ENCODE assay signal across 25 cellular contexts in the genomic region with DNA sequence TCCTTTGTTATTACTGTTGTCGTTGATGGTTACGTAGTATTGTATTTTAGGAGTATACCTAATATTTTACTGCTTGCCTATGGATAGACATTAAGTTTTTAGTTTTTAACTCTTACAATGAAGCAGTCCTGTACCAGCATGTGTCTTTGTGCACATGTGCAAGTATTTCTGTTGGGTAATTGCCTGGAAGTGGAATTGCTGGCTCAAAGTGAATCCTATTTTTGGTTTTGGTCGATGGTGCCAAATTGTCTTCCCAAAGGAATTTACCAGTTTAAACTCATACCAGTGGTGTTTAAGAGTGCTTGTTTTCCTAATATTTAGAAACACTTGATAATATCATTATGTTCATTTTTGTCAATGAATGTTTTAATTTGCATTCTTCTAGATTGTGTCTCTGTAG.
DNase-seq lines count a peak whose midpoint lies in the region; ATAC-seq and TF ChIP-seq lines count a peak whose summit lies in the region.
"Had no signal": no experiment of that assay in that cellular context is flagged by ENCODE, and none has a peak within 500 bp of the region (broad histone marks: within the 10 kb centered on the region; RNA-seq: fewer than 3 reads in every experiment).

No MANE protein-coding gene starts in this region.

- peaks cover 9% of the 10 kb centered on the region for H3K4me1 Mint-ChIP-seq in MCF 10A (ENCODE audit: insufficient read depth, unreplicated experiment)

- in situ Hi-C loops in astrocyte of the spinal cord (cut with HindIII; ENCODE audit: low sequenced_read_pairs): no loop called here

- H3K4me3 ChIP-seq in astrocyte of the spinal cord (ENCODE audit: low read depth, low read length): no peak overlapping the region
- H3K4me3 ChIP-seq in heart left ventricle: no peak overlapping the region
- no peak overlapping the region for H3K4me3 ChIP-seq in subcutaneous abdominal adipose tissue (ENCODE audit: low read depth in 1 of 5, low read length in 5 of 5)
- no peak overlapping the region for H3K4me3 ChIP-seq in hepatocyte
- H3K4me3 ChIP-seq: lung, psoas muscle, tibial artery had no signal

- intact Hi-C loops in heart left ventricle (cut with DNase I) (loop anchor here in 5 of 10 donors (2.0 to 10.0 kb wide), 4 partner anchors 60 to 77 kb away; partner anchors contain the start of genes ANKS1A (in 3 of the 5) and TAF11 (in 3 of the 5)), MCF 10A (cut with micrococcal nuclease) (no loop called here)

- H3K4me2 ChIP-seq in hepatocyte: no peak overlapping the region

- H3K27me3 ChIP-seq in heart left ventricle: no peaks in the 10 kb centered on the region
- H3K27me3 ChIP-seq in subcutaneous abdominal adipose tissue (ENCODE audit: control insufficient read depth in 5 of 5, insufficient read depth in 4 of 5, low read length in 5 of 5): no peaks in the 10 kb centered on the region
- no peaks in the 10 kb centered on the region for H3K27me3 ChIP-seq in hepatocyte
- H3K27me3 ChIP-seq: foreskin keratinocyte, neutrophil, tibial artery had no signal

- no peak overlapping the region for H3K27ac Mint-ChIP-seq in MCF 10A (ENCODE audit: low read depth, unreplicated experiment)
- H3K27ac Mint-ChIP-seq: activated naive CD8-positive, alpha-beta T cell treated with anti-CD3 and anti-CD28 coated beads, Interleukin-2, amount 10 ng/mL, durations not matched to agents 7 days and 5 days; B cell; dendritic cell treated with granulocyte-macrophage colony-stimulating factor and Interleukin-4, amounts not matched to agents 40 ng/mL and 50 ng/mL, for 4 days had no signal

- H4K20me1 ChIP-seq in hepatocyte (ENCODE audit: insufficient read depth, poor library complexity, severe bottlenecking): no peaks in the 10 kb centered on the region

- TF ChIP-seq POLR2A in heart left ventricle (IDR thresholded peaks at IDR 0.05): no peak

- CTCF ChIA-PET in MCF 10A (lab: Yijun Ruan, JAX): no interaction called here

- peak; percentile 8 for DNase-seq in NCI-H1694 (lab: John Stamatoyannopoulos, UW)
- no peak for DNase-seq in NCI-H1694 treated with DMSO at 0.1 percent for 48 hours (lab: John Stamatoyannopoulos, UW)
- DNase-seq in astrocyte of the spinal cord (ENCODE audit: low read depth, low spot score): peak; percentile 30
- peak in 2 of 5 donors; percentile 29 to 31 for DNase-seq in heart left ventricle
- DNase-seq in MCF 10A (ENCODE audit: unreplicated experiment): no peak
- no peak for DNase-seq in hepatocyte (ENCODE audit: low spot score)
- DNase-seq: activated CD8-positive, alpha-beta memory T cell treated with anti-CD3 and anti-CD28 coated beads, Interleukin-2, amount 50 U/mL, for 4 hours; activated naive CD8-positive, alpha-beta T cell treated with anti-CD3 and anti-CD28 coated beads, Interleukin-2, amount 10 ng/mL, durations not matched to agents 7 days and 5 days; DND-41; foreskin keratinocyte; islet precursor cell; NCI-H1436 treated with DMSO at 0.1 percent for 48 hours; NCI-H774; psoas muscle; small intestine; stimulated activated naive CD4-positive, alpha-beta T cell treated with Interleukin-2 at 50 U/mL for 16 hours; tibial artery had no signal

- H3K27ac ChIP-seq in heart left ventricle: peak overlapping the region in 10 of 12 donors; percentile 12 to 71 (median 54)
- peak overlapping the region; percentile 19 for H3K27ac ChIP-seq in subcutaneous abdominal adipose tissue (ENCODE audit: low read depth, low read length)
- no peak overlapping the region for H3K27ac ChIP-seq in hepatocyte
- H3K27ac ChIP-seq: 22Rv1, foreskin keratinocyte, HL-60, neutrophil, psoas muscle, tibial artery had no signal

- no peak overlapping the region for H2AFZ ChIP-seq in hepatocyte

- H3K4me1 ChIP-seq in heart left ventricle: peaks cover 0 to 54% (median 42%) of the 10 kb centered on the region in 12 donors
- H3K4me1 ChIP-seq in subcutaneous abdominal adipose tissue (ENCODE audit: control insufficient read depth in 5 of 5, insufficient read depth in 5 of 5, low read length in 5 of 5): peaks cover 3 to 37% (median 27%) of the 10 kb centered on the region in 5 donors
- H3K4me1 ChIP-seq in hepatocyte (ENCODE audit: insufficient read depth): no peaks in the 10 kb centered on the region
- H3K4me1 ChIP-seq: foreskin keratinocyte had no signal

- H3K36me3 ChIP-seq in heart left ventricle (peaks cover 0 to 7% (median 0%) of the 10 kb centered on the region in 9 donors), subcutaneous abdominal adipose tissue (ENCODE audit: control insufficient read depth in 5 of 5, insufficient read depth in 5 of 5, low read length in 5 of 5) (peaks cover 0 to under 1% (median 0%) of the 10 kb centered on the region in 5 donors), hepatocyte (replicated peaks; ENCODE audit: insufficient read depth, low read depth) (no peaks in the 10 kb centered on the region)

- no peak overlapping the region for H3K9ac ChIP-seq in subcutaneous abdominal adipose tissue (ENCODE audit: low read length in 5 of 5)

- BruUV-seq in MCF 10A (replicated peaks; lab: Mats Ljungman, UMichigan): no TSS peak

- no peak overlapping the region for H3K4me3 Mint-ChIP-seq in MCF 10A (ENCODE audit: unreplicated experiment)
- H3K4me3 Mint-ChIP-seq: activated naive CD8-positive, alpha-beta T cell treated with anti-CD3 and anti-CD28 coated beads, Interleukin-2, amount 10 ng/mL, durations not matched to agents 7 days and 5 days; B cell; dendritic cell treated with granulocyte-macrophage colony-stimulating factor and Interleukin-4, amounts not matched to agents 40 ng/mL and 50 ng/mL, for 4 days had no signal

- POLR2A ChIA-PET in MCF 10A (lab: Yijun Ruan, JAX): no interaction called here

- TF ChIP-seq CTCF in astrocyte of the spinal cord (IDR thresholded peaks at IDR 0.05; ENCODE audit: low read depth, low read length): no peak
- TF ChIP-seq CTCF in heart left ventricle (IDR thresholded peaks at IDR 0.05): no peak
- TF ChIP-seq CTCF in MCF 10A (IDR thresholded peaks at IDR 0.05; ENCODE audit: unreplicated experiment): no peak
- TF ChIP-seq CTCF in hepatocyte (IDR thresholded peaks at IDR 0.05; ENCODE audit: poor library complexity): no peak

- H3K79me2 ChIP-seq in hepatocyte: peaks cover 57% of the 10 kb centered on the region

- no peaks in the 10 kb centered on the region for H3K9me2 ChIP-seq in hepatocyte (replicated peaks; ENCODE audit: insufficient read depth)

- WGBS in heart left ventricle, 4 donors: 31 to 50% (median 36%) methylated on average over 3 of the region's 3 CpGs
- 85% methylated on average over 3 of the region's 3 CpGs for WGBS in hepatocyte (ENCODE audit: low lambda C conversion rate, missing lambda C conversion rate)

- no peaks in the 10 kb centered on the region for H3K36me3 Mint-ChIP-seq in MCF 10A (ENCODE audit: insufficient read depth, unreplicated experiment)

- no peaks in the 10 kb centered on the region for H3K27me3 Mint-ChIP-seq in MCF 10A (ENCODE audit: insufficient read depth, unreplicated experiment)
- H3K27me3 Mint-ChIP-seq: activated naive CD8-positive, alpha-beta T cell treated with anti-CD3 and anti-CD28 coated beads, Interleukin-2, amount 10 ng/mL, durations not matched to agents 7 days and 5 days; B cell; dendritic cell treated with granulocyte-macrophage colony-stimulating factor and Interleukin-4, amounts not matched to agents 40 ng/mL and 50 ng/mL, for 4 days had no signal

- ATAC-seq in heart left ventricle (peak; percentile 40 to 69 (median 53)), GM18870 (IDR thresholded peaks at IDR 0.05; ENCODE audit: unreplicated experiment) (no peak)
- ATAC-seq: foreskin keratinocyte had no signal

- no peaks in the 10 kb centered on the region for H3K9me3 Mint-ChIP-seq in MCF 10A (ENCODE audit: unreplicated experiment)
- H3K9me3 Mint-ChIP-seq: activated naive CD8-positive, alpha-beta T cell treated with anti-CD3 and anti-CD28 coated beads, Interleukin-2, amount 10 ng/mL, durations not matched to agents 7 days and 5 days; dendritic cell treated with granulocyte-macrophage colony-stimulating factor and Interleukin-4, amounts not matched to agents 40 ng/mL and 50 ng/mL, for 4 days had no signal

- H3K9me3 ChIP-seq in heart left ventricle: peaks cover 0 to 6% (median 0%) of the 10 kb centered on the region in 12 donors
- H3K9me3 ChIP-seq in subcutaneous abdominal adipose tissue (ENCODE audit: control insufficient read depth in 5 of 5, low read length in 5 of 5): no peaks in the 10 kb centered on the region
- no peaks in the 10 kb centered on the region for H3K9me3 ChIP-seq in hepatocyte (ENCODE audit: low read depth)
- H3K9me3 ChIP-seq: neutrophil, psoas muscle had no signal

Comparison
In these comparisons a context has a peak if more than half of its experiments do, and no peak if none do; other contexts are left out.
1. DNase-seq: peak in NCI-H1694 (single experiment) and astrocyte of the spinal cord (single experiment); none in NCI-H1694 treated with DMSO at 0.1 percent for 48 hours (single experiment), MCF 10A (single experiment) and hepatocyte (single experiment).